ENCODE assay signal across 19 cellular contexts in the genomic region with DNA sequence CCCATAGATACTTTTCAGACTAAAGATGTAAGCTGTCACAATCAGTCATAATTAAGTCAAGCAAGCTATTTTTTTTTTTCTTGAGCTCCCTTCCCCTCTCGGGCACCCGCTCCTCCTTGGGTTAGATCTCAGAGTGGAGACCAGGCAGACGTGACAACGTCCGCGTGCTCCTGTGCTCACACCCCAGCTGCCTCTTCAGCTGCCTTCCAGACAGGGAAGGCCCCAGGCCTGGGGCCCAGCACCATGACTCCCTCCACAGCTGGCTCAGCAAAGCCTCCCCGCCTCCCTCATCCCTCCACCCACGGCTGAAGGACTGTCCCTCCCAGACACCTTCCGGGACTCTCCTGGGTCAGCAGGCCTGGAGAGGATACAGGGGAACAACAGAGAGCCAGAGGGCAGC.
"Had no signal": no experiment of that assay in that cellular context is flagged by ENCODE, and none has a peak within 500 bp of the region (broad histone marks: within the 10 kb centered on the region; RNA-seq: fewer than 3 reads in every experiment).

No MANE protein-coding gene starts in this region.

- H3K27me3 ChIP-seq: cardiac muscle cell, ovary, upper lobe of left lung had no signal

- H3K36me3 Mint-ChIP-seq: activated naive CD8-positive, alpha-beta T cell treated with anti-CD3 and anti-CD28 coated beads for 36 hours; memory B cell had no signal

- H3K27ac Mint-ChIP-seq: activated naive CD8-positive, alpha-beta T cell treated with anti-CD3 and anti-CD28 coated beads for 36 hours; memory B cell; stimulated activated naive CD8-positive, alpha-beta T cell treated with anti-CD3 and anti-CD28 coated beads, Interleukin-15, Interleukin-2, amounts not matched to agents 100 ng/mL and 50 ng/mL, for 24 hours; T-helper 17 cell had no signal

- H3K4me3 ChIP-seq: cardiac muscle cell, heart right ventricle, left lung, ovary, upper lobe of left lung had no signal

- H3K9me3 Mint-ChIP-seq: activated naive CD8-positive, alpha-beta T cell treated with anti-CD3 and anti-CD28 coated beads for 36 hours; memory B cell; stimulated activated naive CD8-positive, alpha-beta T cell treated with anti-CD3 and anti-CD28 coated beads, Interleukin-15, Interleukin-2, amounts not matched to agents 100 ng/mL and 50 ng/mL, for 24 hours had no signal

- H3K36me3 ChIP-seq: cardiac muscle cell, heart right ventricle, left lung, ovary, upper lobe of left lung had no signal

- FAIRE-seq: astrocyte, frontal cortex, islet of Langerhans, TTC549 had no signal

- DNase-seq: activated CD4-positive, alpha-beta T cell treated with anti-CD3 and anti-CD28 coated beads, Interleukin-2, amount 50 U/mL, for 4 hours; activated gamma-delta T cell treated with Interleukin-2 at 50 U/mL for 16 hours; activated naive CD8-positive, alpha-beta T cell treated with anti-CD3 and anti-CD28 coated beads for 36 hours; activated T-cell treated with anti-CD3 and anti-CD28 coated beads, Interleukin-2, amount 50 U/mL, for 1 hour; heart right ventricle; ovary; stimulated activated CD4-positive, alpha-beta T cell treated with anti-CD3 and anti-CD28 coated beads, Interleukin-4, amount 100 ng/mL, for 1 hour; stimulated activated CD8-positive, alpha-beta memory T cell treated with anti-CD3 and anti-CD28 coated beads, Interleukin-4, amount 100 ng/mL, for 48 hours; T-helper 17 cell; upper lobe of left lung had no signal

- H3K4me3 Mint-ChIP-seq: activated naive CD8-positive, alpha-beta T cell treated with anti-CD3 and anti-CD28 coated beads for 36 hours; memory B cell; stimulated activated naive CD8-positive, alpha-beta T cell treated with anti-CD3 and anti-CD28 coated beads, Interleukin-15, Interleukin-2, amounts not matched to agents 100 ng/mL and 50 ng/mL, for 24 hours; T-helper 17 cell had no signal

- H3K4me1 Mint-ChIP-seq: activated naive CD8-positive, alpha-beta T cell treated with anti-CD3 and anti-CD28 coated beads for 36 hours had no signal

- H3K9me3 ChIP-seq: heart right ventricle, left lung, ovary, upper lobe of left lung had no signal

- H3K4me1 ChIP-seq: left lung, upper lobe of left lung had no signal

- H3K27ac ChIP-seq: cardiac muscle cell, heart right ventricle, left lung, ovary, upper lobe of left lung had no signal

- ATAC-seq: activated CD4-positive, CD25-positive, alpha-beta regulatory T cell treated with anti-CD3 and anti-CD28 coated beads, Interleukin-2, amount 50 U/mL, for 24 hours; heart right ventricle; left lung; T-helper 17 cell had no signal
